In the genomic region with DNA sequence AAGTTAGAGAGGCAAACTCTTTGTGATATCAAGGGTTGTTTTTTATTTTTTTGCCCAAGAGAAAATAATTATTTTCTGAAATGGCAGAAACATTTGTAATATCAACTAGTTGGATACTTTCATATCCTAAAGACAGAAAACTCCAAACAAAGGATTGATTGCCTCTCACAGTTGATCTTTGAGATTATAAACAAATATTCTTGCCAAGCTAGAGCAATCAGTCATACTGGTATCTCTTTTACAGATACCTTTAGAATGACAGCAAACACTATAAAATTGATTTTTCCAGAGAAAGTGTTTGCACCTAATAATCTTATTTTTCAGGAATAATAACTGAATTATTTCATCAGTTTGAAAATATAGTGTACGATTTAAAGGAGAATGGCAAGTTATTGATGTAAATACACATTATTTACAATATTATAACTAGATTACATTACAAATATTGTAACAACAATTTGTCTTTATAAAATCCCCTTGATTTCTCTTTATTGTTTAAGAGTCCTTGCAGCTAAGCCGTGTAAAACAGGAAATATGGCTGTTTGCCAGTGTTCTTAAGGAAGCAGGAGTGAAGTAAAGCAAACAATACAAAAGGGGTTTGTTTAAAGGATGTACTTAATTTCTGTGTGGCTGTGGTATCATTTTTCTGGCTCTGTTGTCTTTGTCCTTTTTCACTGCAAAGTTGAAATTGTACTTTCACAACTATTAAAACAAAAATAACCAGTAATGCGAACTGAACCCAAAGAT, we compare ENCODE assay signal across 11 cellular contexts. TPM values are rescaled to one million over a fixed set of nuclear protein-coding genes. Genes with fewer than 3 reads are reported as not detected.
DNase-seq lines count a peak whose midpoint lies in the region; ATAC-seq and TF ChIP-seq lines count a peak whose summit lies in the region.
"Had no signal": no experiment of that assay in that cellular context is flagged by ENCODE, and none has a peak within 500 bp of the region (broad histone marks: within the 10 kb centered on the region; RNA-seq: fewer than 3 reads in every experiment).

No MANE protein-coding gene starts in this region.

- DNase-seq in DMS53 treated with DMSO at 0.1 percent for 48 hours (lab: John Stamatoyannopoulos, UW; ENCODE audit: unreplicated experiment) (peak; percentile 83), NCI-H146 (lab: John Stamatoyannopoulos, UW) (peak; percentile 88), cerebellar cortex (ENCODE audit: low spot score) (peak; percentile 21), mesothelial cell of epicardium (ENCODE audit: low spot score in 2 of 2, unreplicated experiment in 2 of 2) (no peak), retina (no peak)
- DNase-seq: MM.1S; stimulated activated CD4-positive, alpha-beta T cell treated with anti-CD3 and anti-CD28 coated beads, Interleukin-4, amount 100 ng/mL, for 4 hours; T-helper 17 cell had no signal

- no peak overlapping the region for H3K4me3 Mint-ChIP-seq in mesothelial cell of epicardium
- no peak overlapping the region for H3K4me3 Mint-ChIP-seq in activated T-helper 17 cell treated with anti-CD3 and anti-CD28 coated beads, Interleukin-2, amount 50 U/mL, for 72 hours
- H3K4me3 Mint-ChIP-seq: T-helper 17 cell had no signal

- H3K9me3 Mint-ChIP-seq in mesothelial cell of epicardium: no peaks in the 10 kb centered on the region
- H3K9me3 Mint-ChIP-seq in activated T-helper 17 cell treated with anti-CD3 and anti-CD28 coated beads, Interleukin-2, amount 50 U/mL, for 72 hours: no peaks in the 10 kb centered on the region

- H3K4me1 Mint-ChIP-seq in mesothelial cell of epicardium: peaks cover 27% of the 10 kb centered on the region
- H3K4me1 Mint-ChIP-seq in activated T-helper 17 cell treated with anti-CD3 and anti-CD28 coated beads, Interleukin-2, amount 50 U/mL, for 72 hours: no peaks in the 10 kb centered on the region

- peak overlapping the region; percentile 54 for H3K27ac Mint-ChIP-seq in mesothelial cell of epicardium
- H3K27ac Mint-ChIP-seq in activated T-helper 17 cell treated with anti-CD3 and anti-CD28 coated beads, Interleukin-2, amount 50 U/mL, for 72 hours: no peak overlapping the region
- H3K27ac Mint-ChIP-seq: T-helper 17 cell had no signal

- TF ChIP-seq CTCF in mesothelial cell of epicardium (IDR thresholded peaks at IDR 0.05; ENCODE audit: unreplicated experiment): no peak

- H3K36me3 Mint-ChIP-seq in mesothelial cell of epicardium: no peaks in the 10 kb centered on the region
- H3K36me3 Mint-ChIP-seq in activated T-helper 17 cell treated with anti-CD3 and anti-CD28 coated beads, Interleukin-2, amount 50 U/mL, for 72 hours (ENCODE audit: low read depth): no peaks in the 10 kb centered on the region

- no peak for ATAC-seq in GM18867 (IDR thresholded peaks at IDR 0.05; ENCODE audit: unreplicated experiment)
- no peak for ATAC-seq in activated T-helper 17 cell treated with anti-CD3 and anti-CD28 coated beads, Interleukin-2, amount 50 U/mL, for 72 hours (replicated peaks)
- ATAC-seq in HG03457 (IDR thresholded peaks at IDR 0.05; ENCODE audit: unreplicated experiment): no peak
- ATAC-seq: T-helper 17 cell had no signal

- H3K27me3 Mint-ChIP-seq in mesothelial cell of epicardium (ENCODE audit: low read depth): no peaks in the 10 kb centered on the region
- H3K27me3 Mint-ChIP-seq in activated T-helper 17 cell treated with anti-CD3 and anti-CD28 coated beads, Interleukin-2, amount 50 U/mL, for 72 hours: no peaks in the 10 kb centered on the region
- H3K27me3 Mint-ChIP-seq: T-helper 17 cell had no signal

RNA-seq across cellular contexts. Expression of a gene that starts 58.4 kb away (rescaled TPM):
- total RNA-seq in mesothelial cell of epicardium: 62.4 to 66.4 TPM (median 65.0 TPM) in 3 replicates
- 10 to 100 TPM; 36.4 to 41.7 TPM for total RNA-seq in activated T-helper 17 cell treated with anti-CD3 and anti-CD28 coated beads, Interleukin-2, amount 50 U/mL, for 72 hours

Comparison
In these comparisons a context has a peak if more than half of its experiments do, and no peak if none do; other contexts are left out.
1. DNase-seq: peak in DMS53 treated with DMSO at 0.1 percent for 48 hours (single experiment), NCI-H146 (single experiment) and cerebellar cortex (single experiment); none in mesothelial cell of epicardium (0 of 2) and retina (single experiment).